2 cellular contexts compared by ENCODE assay signal in the genomic region with DNA sequence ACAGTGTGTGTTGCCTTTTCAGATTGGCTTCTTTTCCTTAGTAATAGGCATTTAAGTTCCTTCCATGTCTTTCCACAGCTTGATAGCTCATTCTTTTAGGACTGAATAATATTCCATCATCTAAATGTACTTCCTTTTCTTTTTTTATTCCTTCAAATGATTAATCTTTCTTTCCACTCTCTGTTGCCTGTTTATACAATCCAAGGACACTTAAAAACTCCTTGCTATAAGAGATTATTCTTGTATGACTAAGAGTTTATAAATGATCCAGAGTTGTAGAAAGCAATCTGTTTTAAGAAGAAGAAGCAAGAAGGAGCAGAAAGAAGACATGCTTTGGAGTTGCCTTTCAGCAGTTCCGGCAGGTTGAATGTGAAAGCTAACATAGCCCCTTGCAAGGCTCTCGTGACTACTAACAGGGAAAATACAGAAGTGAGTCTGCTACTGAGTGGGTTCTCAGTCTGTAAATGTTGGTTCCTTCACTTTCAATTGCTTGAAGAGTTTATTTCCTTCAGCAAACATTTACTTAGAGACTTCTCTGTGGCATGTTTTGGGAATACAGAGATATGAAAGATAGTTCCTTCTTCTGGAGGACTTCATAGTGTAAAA.
TF ChIP-seq lines count a peak whose summit lies in the region.

No MANE protein-coding gene starts in this region.

TF ChIP-seq in GM12878, 131 proteins besides CTCF, POLR2A, EP300 and RAD21:
- TF ChIP-seq RCOR1 (conservative IDR thresholded peaks at IDR 0.05; ENCODE audit: low read depth, low read length), result no peak
- no peak for TF ChIP-seq SREBF1 (IDR thresholded peaks at IDR 0.05; ENCODE audit: low read length)
- no peak for TF ChIP-seq SIN3A (IDR thresholded peaks at IDR 0.05; ENCODE audit: low read depth, low read length)
- no peak for TF ChIP-seq SMC3 (IDR thresholded peaks at IDR 0.05; ENCODE audit: borderline replicate concordance, low read length)
- TF ChIP-seq SPI1 (IDR thresholded peaks at IDR 0.05; ENCODE audit: borderline replicate concordance, insufficient read depth, low read depth, low read length), result peak; percentile 49; the same call in 1 of the 2 replicates
- TF ChIP-seq, protein P1, sequence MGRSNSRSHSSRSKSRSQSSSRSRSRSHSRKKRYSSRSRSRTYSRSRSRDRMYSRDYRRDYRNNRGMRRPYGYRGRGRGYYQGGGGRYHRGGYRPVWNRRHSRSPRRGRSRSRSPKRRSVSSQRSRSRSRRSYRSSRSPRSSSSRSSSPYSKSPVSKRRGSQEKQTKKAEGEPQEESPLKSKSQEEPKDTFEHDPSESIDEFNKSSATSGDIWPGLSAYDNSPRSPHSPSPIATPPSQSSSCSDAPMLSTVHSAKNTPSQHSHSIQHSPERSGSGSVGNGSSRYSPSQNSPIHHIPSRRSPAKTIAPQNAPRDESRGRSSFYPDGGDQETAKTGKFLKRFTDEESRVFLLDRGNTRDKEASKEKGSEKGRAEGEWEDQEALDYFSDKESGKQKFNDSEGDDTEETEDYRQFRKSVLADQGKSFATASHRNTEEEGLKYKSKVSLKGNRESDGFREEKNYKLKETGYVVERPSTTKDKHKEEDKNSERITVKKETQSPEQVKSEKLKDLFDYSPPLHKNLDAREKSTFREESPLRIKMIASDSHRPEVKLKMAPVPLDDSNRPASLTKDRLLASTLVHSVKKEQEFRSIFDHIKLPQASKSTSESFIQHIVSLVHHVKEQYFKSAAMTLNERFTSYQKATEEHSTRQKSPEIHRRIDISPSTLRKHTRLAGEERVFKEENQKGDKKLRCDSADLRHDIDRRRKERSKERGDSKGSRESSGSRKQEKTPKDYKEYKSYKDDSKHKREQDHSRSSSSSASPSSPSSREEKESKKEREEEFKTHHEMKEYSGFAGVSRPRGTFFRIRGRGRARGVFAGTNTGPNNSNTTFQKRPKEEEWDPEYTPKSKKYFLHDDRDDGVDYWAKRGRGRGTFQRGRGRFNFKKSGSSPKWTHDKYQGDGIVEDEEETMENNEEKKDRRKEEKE (IDR thresholded peaks at IDR 0.05), result no peak
- no peak for TF ChIP-seq RAD51 (IDR thresholded peaks at IDR 0.05)
- TF ChIP-seq EZH2 (IDR thresholded peaks at IDR 0.05; ENCODE audit: borderline replicate concordance, control insufficient read depth, low read depth, low read length), result no peak
- TF ChIP-seq, protein P2, sequence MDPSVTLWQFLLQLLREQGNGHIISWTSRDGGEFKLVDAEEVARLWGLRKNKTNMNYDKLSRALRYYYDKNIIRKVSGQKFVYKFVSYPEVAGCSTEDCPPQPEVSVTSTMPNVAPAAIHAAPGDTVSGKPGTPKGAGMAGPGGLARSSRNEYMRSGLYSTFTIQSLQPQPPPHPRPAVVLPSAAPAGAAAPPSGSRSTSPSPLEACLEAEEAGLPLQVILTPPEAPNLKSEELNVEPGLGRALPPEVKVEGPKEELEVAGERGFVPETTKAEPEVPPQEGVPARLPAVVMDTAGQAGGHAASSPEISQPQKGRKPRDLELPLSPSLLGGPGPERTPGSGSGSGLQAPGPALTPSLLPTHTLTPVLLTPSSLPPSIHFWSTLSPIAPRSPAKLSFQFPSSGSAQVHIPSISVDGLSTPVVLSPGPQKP (IDR thresholded peaks at IDR 0.05; ENCODE audit: low read depth, low read length), result no peak
- no peak for TF ChIP-seq FOS (IDR thresholded peaks at IDR 0.05; ENCODE audit: borderline replicate concordance, extremely low read depth, insufficient read length)
- TF ChIP-seq, protein P3, sequence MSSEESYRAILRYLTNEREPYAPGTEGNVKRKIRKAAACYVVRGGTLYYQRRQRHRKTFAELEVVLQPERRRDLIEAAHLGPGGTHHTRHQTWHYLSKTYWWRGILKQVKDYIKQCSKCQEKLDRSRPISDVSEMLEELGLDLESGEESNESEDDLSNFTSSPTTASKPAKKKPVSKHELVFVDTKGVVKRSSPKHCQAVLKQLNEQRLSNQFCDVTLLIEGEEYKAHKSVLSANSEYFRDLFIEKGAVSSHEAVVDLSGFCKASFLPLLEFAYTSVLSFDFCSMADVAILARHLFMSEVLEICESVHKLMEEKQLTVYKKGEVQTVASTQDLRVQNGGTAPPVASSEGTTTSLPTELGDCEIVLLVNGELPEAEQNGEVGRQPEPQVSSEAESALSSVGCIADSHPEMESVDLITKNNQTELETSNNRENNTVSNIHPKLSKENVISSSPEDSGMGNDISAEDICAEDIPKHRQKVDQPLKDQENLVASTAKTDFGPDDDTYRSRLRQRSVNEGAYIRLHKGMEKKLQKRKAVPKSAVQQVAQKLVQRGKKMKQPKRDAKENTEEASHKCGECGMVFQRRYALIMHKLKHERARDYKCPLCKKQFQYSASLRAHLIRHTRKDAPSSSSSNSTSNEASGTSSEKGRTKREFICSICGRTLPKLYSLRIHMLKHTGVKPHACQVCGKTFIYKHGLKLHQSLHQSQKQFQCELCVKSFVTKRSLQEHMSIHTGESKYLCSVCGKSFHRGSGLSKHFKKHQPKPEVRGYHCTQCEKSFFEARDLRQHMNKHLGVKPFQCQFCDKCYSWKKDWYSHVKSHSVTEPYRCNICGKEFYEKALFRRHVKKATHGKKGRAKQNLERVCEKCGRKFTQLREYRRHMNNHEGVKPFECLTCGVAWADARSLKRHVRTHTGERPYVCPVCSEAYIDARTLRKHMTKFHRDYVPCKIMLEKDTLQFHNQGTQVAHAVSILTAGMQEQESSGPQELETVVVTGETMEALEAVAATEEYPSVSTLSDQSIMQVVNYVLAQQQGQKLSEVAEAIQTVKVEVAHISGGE (CRISPR knock-in tag; IDR thresholded peaks at IDR 0.05), result no peak
- TF ChIP-seq JUNB (IDR thresholded peaks at IDR 0.05), result no peak
- TF ChIP-seq BHLHE40 (IDR thresholded peaks at IDR 0.05; ENCODE audit: borderline replicate concordance in 1 of 2, low read depth in 2 of 2, low read length in 1 of 2), result peak; percentile 71 to 82; a peak in 3 of 4 replicates

TF ChIP-seq in HepG2, 621 proteins besides CTCF, POLR2A, EP300 and RAD21:
- no peak for TF ChIP-seq KAT8 (CRISPR knock-in tag; IDR thresholded peaks at IDR 0.05)
- TF ChIP-seq, protein P4, sequence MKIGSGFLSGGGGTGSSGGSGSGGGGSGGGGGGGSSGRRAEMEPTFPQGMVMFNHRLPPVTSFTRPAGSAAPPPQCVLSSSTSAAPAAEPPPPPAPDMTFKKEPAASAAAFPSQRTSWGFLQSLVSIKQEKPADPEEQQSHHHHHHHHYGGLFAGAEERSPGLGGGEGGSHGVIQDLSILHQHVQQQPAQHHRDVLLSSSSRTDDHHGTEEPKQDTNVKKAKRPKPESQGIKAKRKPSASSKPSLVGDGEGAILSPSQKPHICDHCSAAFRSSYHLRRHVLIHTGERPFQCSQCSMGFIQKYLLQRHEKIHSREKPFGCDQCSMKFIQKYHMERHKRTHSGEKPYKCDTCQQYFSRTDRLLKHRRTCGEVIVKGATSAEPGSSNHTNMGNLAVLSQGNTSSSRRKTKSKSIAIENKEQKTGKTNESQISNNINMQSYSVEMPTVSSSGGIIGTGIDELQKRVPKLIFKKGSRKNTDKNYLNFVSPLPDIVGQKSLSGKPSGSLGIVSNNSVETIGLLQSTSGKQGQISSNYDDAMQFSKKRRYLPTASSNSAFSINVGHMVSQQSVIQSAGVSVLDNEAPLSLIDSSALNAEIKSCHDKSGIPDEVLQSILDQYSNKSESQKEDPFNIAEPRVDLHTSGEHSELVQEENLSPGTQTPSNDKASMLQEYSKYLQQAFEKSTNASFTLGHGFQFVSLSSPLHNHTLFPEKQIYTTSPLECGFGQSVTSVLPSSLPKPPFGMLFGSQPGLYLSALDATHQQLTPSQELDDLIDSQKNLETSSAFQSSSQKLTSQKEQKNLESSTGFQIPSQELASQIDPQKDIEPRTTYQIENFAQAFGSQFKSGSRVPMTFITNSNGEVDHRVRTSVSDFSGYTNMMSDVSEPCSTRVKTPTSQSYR (CRISPR knock-in tag; IDR thresholded peaks at IDR 0.05; ENCODE audit: borderline replicate concordance), result no peak
- no peak for TF ChIP-seq POGZ (CRISPR knock-in tag; IDR thresholded peaks at IDR 0.05)
- TF ChIP-seq AKAP8 (CRISPR knock-in tag; IDR thresholded peaks at IDR 0.05), result no peak
- no peak for TF ChIP-seq ZNF563 (CRISPR knock-in tag; IDR thresholded peaks at IDR 0.05)
